ENCODE assay signal across 19 cellular contexts in genomic region chr4:77035153-77035552, GRCh38.
"Had no signal": no experiment of that assay in that cellular context is flagged by ENCODE, and none has a peak within 500 bp of the region (broad histone marks: within the 10 kb centered on the region; RNA-seq: fewer than 3 reads in every experiment).

No MANE protein-coding gene starts in this region.

- H3K27ac Mint-ChIP-seq: activated naive CD4-positive, alpha-beta T cell treated with anti-CD3 and anti-CD28 coated beads, Interleukin-2, amount 50 U/mL, for 24 hours; activated T-cell treated with anti-CD3 and anti-CD28 coated beads, Interleukin-2, amount 50 U/mL, for 72 hours; endodermal cell; memory B cell; naive thymus-derived CD4-positive, alpha-beta T cell; neural progenitor cell; stimulated activated naive B cell treated with anti-CD40 and anti-IgM and Interleukin-4, amounts not matched to agents 10 μg/mL and 1 μg/mL and 100 μg/mL, for 72 hours had no signal

- H3K4me1 ChIP-seq: left lung, neural progenitor cell, pancreas, right lobe of liver had no signal

- H3K9me3 ChIP-seq: left lung, mucosa of descending colon, pancreas, right lobe of liver, spleen, thoracic aorta had no signal

- H3K9me3 Mint-ChIP-seq: activated naive CD4-positive, alpha-beta T cell treated with anti-CD3 and anti-CD28 coated beads, Interleukin-2, amount 50 U/mL, for 24 hours; activated T-cell treated with anti-CD3 and anti-CD28 coated beads, Interleukin-2, amount 50 U/mL, for 72 hours; endodermal cell; memory B cell; naive thymus-derived CD4-positive, alpha-beta T cell; neural progenitor cell; stimulated activated naive B cell treated with anti-CD40 and anti-IgM and Interleukin-4, amounts not matched to agents 10 μg/mL and 1 μg/mL and 100 μg/mL, for 72 hours had no signal

- H3K27me3 ChIP-seq: left lung, neural progenitor cell, pancreas, right lobe of liver, spleen had no signal

- H2AFZ ChIP-seq: neural progenitor cell had no signal

- DNase-seq: activated CD4-positive, alpha-beta T cell treated with anti-CD3 and anti-CD28 coated beads, Interleukin-2, amount 50 U/mL, for 4 hours; activated effector memory CD4-positive, alpha-beta T cell treated with anti-CD3 and anti-CD28 coated beads, Interleukin-2, amount 50 U/mL, for 16 hours; activated T-cell treated with anti-CD3 and anti-CD28 coated beads, Interleukin-2, amount 50 U/mL, for 72 hours; amniotic stem cell; caudate nucleus; endodermal cell; left lung; mucosa of descending colon; naive thymus-derived CD4-positive, alpha-beta T cell; pancreas; right lobe of liver; spleen; stimulated activated naive B cell treated with anti-CD40 and anti-IgM and Interleukin-4, amounts not matched to agents 10 μg/mL and 1 μg/mL and 100 μg/mL, for 72 hours; SW 1271 had no signal

- H3K27me3 Mint-ChIP-seq: activated naive CD4-positive, alpha-beta T cell treated with anti-CD3 and anti-CD28 coated beads, Interleukin-2, amount 50 U/mL, for 24 hours; memory B cell; naive thymus-derived CD4-positive, alpha-beta T cell; stimulated activated naive B cell treated with anti-CD40 and anti-IgM and Interleukin-4, amounts not matched to agents 10 μg/mL and 1 μg/mL and 100 μg/mL, for 72 hours had no signal

- ATAC-seq: activated T-cell treated with anti-CD3 and anti-CD28 coated beads, Interleukin-2, amount 50 U/mL, for 72 hours; left lung; mucosa of descending colon; naive thymus-derived CD4-positive, alpha-beta T cell; pancreas; right lobe of liver; stimulated activated naive B cell treated with anti-CD40 and anti-IgM and Interleukin-4, amounts not matched to agents 10 μg/mL and 1 μg/mL and 100 μg/mL, for 72 hours had no signal

- H3K36me3 ChIP-seq: neural progenitor cell had no signal

- H3K4me2 ChIP-seq: neural progenitor cell had no signal

- H3K4me1 Mint-ChIP-seq: endodermal cell, memory B cell, neural progenitor cell had no signal

- H3K4me3 ChIP-seq: left lung, mucosa of descending colon, neural progenitor cell, pancreas, right lobe of liver, spleen, thoracic aorta had no signal

- H3K27ac ChIP-seq: epithelial cell of prostate, neural progenitor cell, pancreas, right lobe of liver, spleen had no signal

- H3K9ac ChIP-seq: neural progenitor cell had no signal

- H3K4me3 Mint-ChIP-seq: activated naive CD4-positive, alpha-beta T cell treated with anti-CD3 and anti-CD28 coated beads, Interleukin-2, amount 50 U/mL, for 24 hours; activated T-cell treated with anti-CD3 and anti-CD28 coated beads, Interleukin-2, amount 50 U/mL, for 72 hours; endodermal cell; memory B cell; naive thymus-derived CD4-positive, alpha-beta T cell; neural progenitor cell; stimulated activated naive B cell treated with anti-CD40 and anti-IgM and Interleukin-4, amounts not matched to agents 10 μg/mL and 1 μg/mL and 100 μg/mL, for 72 hours had no signal
